In the genomic region with DNA sequence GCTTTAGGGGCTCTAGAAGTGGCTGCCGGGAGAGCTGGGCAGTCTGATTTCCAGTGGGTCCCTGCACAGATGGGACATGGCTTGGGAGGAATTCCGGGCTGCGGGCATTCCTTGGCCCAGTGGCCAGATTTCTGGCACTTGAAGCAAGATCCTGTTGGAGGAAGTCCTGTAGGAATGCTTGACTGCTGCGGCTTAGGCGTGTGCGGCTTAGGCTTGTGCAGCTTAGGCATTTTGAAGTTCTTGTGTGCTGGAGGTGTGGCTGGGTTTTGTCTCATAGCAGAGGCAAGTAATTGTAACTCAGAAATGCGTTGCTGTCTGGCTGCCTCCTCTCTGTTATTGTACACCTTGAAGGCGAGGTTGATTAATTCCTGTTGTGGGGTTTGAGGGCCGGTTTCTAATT, we compare ENCODE assay signal across 8 cellular contexts.
DNase-seq lines count a peak whose midpoint lies in the region; ATAC-seq and TF ChIP-seq lines count a peak whose summit lies in the region.
"Not testable (repeated sequence)": the region's sequence is repeated elsewhere in the genome, so short reads cannot be mapped to it uniquely, and the experiment has no call there.

No MANE protein-coding gene starts in this region.

- not testable (repeated sequence) for ATAC-seq in GM23338

- not testable (repeated sequence) for H3K36me3 ChIP-seq in GM23338 (ENCODE audit: insufficient read depth); esophagus (ENCODE audit: control insufficient read depth in 2 of 2, insufficient read depth in 2 of 2, low read length in 1 of 2); mesendoderm (ENCODE audit: control insufficient read depth, insufficient read depth, low read length); trophoblast cell (ENCODE audit: control insufficient read depth in 1 of 2, insufficient read depth in 2 of 2, low read length in 2 of 2)

- H4K20me1 ChIP-seq in GM23338 (replicated peaks; ENCODE audit: insufficient read depth): not testable (repeated sequence)

- H3K4me1 Mint-ChIP-seq in GM23338 (peaks cover 12% of the 10 kb centered on the region), nephron progenitor cell (peaks cover 15% of the 10 kb centered on the region), type B pancreatic cell (ENCODE audit: unreplicated experiment) (peaks cover 19% of the 10 kb centered on the region)

- not testable (repeated sequence) for DNase-seq in GM23338 (ENCODE audit: low spot score); mesendoderm; nephron progenitor cell; type B pancreatic cell (ENCODE audit: extremely low spot score, unreplicated experiment)
- DNase-seq in NCI-H82 treated with DMSO at 0.1 percent for 48 hours (lab: John Stamatoyannopoulos, UW; ENCODE audit: unreplicated experiment): peak; percentile 61
- DNase-seq in myocyte (ENCODE audit: low read depth): peak; percentile 7
- peak; percentile 20 to 35 for DNase-seq in trophoblast cell

- not testable (repeated sequence) for H3K14ac ChIP-seq in trophoblast cell (ENCODE audit: low read length)

- H3K9me3 Mint-ChIP-seq in GM23338, nephron progenitor cell, type B pancreatic cell: not testable (repeated sequence)

- peak overlapping the region; percentile 62 for H2BK5ac ChIP-seq in mesendoderm (ENCODE audit: low read length)
- H2BK5ac ChIP-seq in trophoblast cell (ENCODE audit: low read depth, low read length, poor library complexity): not testable (repeated sequence)

- not testable (repeated sequence) for H3K36me3 Mint-ChIP-seq in GM23338 (ENCODE audit: low read depth); nephron progenitor cell (ENCODE audit: low read depth); type B pancreatic cell

- H2BK120ac ChIP-seq in mesendoderm (ENCODE audit: low read depth, low read length); trophoblast cell (ENCODE audit: insufficient read depth, low read length, poor library complexity): not testable (repeated sequence)

- H3K9me3 ChIP-seq in esophagus (ENCODE audit: control insufficient read depth in 2 of 2, insufficient read depth in 1 of 2, low read depth in 1 of 2, low read length in 1 of 2); trophoblast cell (ENCODE audit: insufficient read depth, low read depth, low read length): not testable (repeated sequence)

- not testable (repeated sequence) for H2BK15ac ChIP-seq in mesendoderm (replicated peaks; ENCODE audit: low read depth)

- H3K27me3 ChIP-seq in GM23338 (ENCODE audit: insufficient read depth); esophagus (ENCODE audit: control insufficient read depth in 1 of 2, insufficient read depth in 2 of 2, low read length in 2 of 2); mesendoderm (ENCODE audit: insufficient read depth, low read length, poor library complexity); trophoblast cell (ENCODE audit: insufficient read depth, low read length): not testable (repeated sequence)

- not testable (repeated sequence) for H3K79me2 ChIP-seq in GM23338 (replicated peaks; ENCODE audit: insufficient read depth); mesendoderm (ENCODE audit: control insufficient read depth, insufficient read depth, low read length); trophoblast cell (ENCODE audit: control insufficient read depth, insufficient read depth, low read length, poor library complexity)

- peak overlapping the region; percentile 18; the same call in 1 of the 2 replicates for H2AFZ ChIP-seq in GM23338
- H2AFZ ChIP-seq in trophoblast cell (ENCODE audit: insufficient read depth, low read length, poor library complexity): not testable (repeated sequence)

- not testable (repeated sequence) for H2BK12ac ChIP-seq in trophoblast cell (ENCODE audit: low read length)

- H3K4me2 ChIP-seq in GM23338; mesendoderm (ENCODE audit: low read length); trophoblast cell (ENCODE audit: low read length): not testable (repeated sequence)

- WGBS in esophagus, 2 donors: 44 to 45% methylated on average over 9 of the region's 9 CpGs
- WGBS in mesendoderm (ENCODE audit: extremely low coverage, insufficient coverage, low lambda C conversion rate): no CpG with 5 or more reads among the region's 9 CpGs
- WGBS in trophoblast cell (ENCODE audit: extremely low coverage, insufficient coverage, insufficient read length): no CpG with 5 or more reads among the region's 9 CpGs

- H3K4me1 ChIP-seq in GM23338 (ENCODE audit: insufficient read depth): peaks cover 11% of the 10 kb centered on the region
- H3K4me1 ChIP-seq in esophagus (ENCODE audit: control insufficient read depth in 2 of 2, insufficient read depth in 2 of 2, low read length in 1 of 2); mesendoderm (ENCODE audit: control insufficient read depth, low read depth, low read length); trophoblast cell (ENCODE audit: control insufficient read depth in 1 of 2, insufficient read depth in 2 of 2, low read length in 2 of 2): not testable (repeated sequence)

- peak overlapping the region; percentile 95 for H3K18ac ChIP-seq in mesendoderm (ENCODE audit: low read length)
- H3K18ac ChIP-seq in trophoblast cell (ENCODE audit: low read length): not testable (repeated sequence)

- H3K9ac ChIP-seq in mesendoderm (ENCODE audit: low read length); trophoblast cell (ENCODE audit: low read length): not testable (repeated sequence)

- H4K8ac ChIP-seq in mesendoderm (ENCODE audit: low read depth, low read length); trophoblast cell (ENCODE audit: low read depth, low read length): not testable (repeated sequence)

- not testable (repeated sequence) for H3K9me2 ChIP-seq in GM23338 (ENCODE audit: insufficient read depth)

- H3K4ac ChIP-seq in mesendoderm (ENCODE audit: low read depth, low read length): peak overlapping the region; percentile 37
- H3K4ac ChIP-seq in trophoblast cell (ENCODE audit: low read depth, low read length): not testable (repeated sequence)

- not testable (repeated sequence) for H3K27me3 Mint-ChIP-seq in GM23338 (ENCODE audit: insufficient read depth, low read depth, poor library complexity); nephron progenitor cell (ENCODE audit: low read depth, poor library complexity)
- peaks cover 18% of the 10 kb centered on the region for H3K27me3 Mint-ChIP-seq in type B pancreatic cell

- H3F3A ChIP-seq in GM23338 (replicated peaks; ENCODE audit: low read depth): not testable (repeated sequence)

- not testable (repeated sequence) for H4K5ac ChIP-seq in mesendoderm (ENCODE audit: low read length)

- H3K79me1 ChIP-seq in mesendoderm (ENCODE audit: low read length); trophoblast cell (ENCODE audit: low read length): not testable (repeated sequence)

- not testable (repeated sequence) for H2AK5ac ChIP-seq in mesendoderm (ENCODE audit: low read length); trophoblast cell (ENCODE audit: low read length)

- not testable (repeated sequence) for H3K4me3 Mint-ChIP-seq in GM23338, nephron progenitor cell
- H3K4me3 Mint-ChIP-seq in type B pancreatic cell: peak overlapping the region; percentile 16

- not testable (repeated sequence) for H3K27ac ChIP-seq in GM23338 (ENCODE audit: low read depth); trophoblast cell (ENCODE audit: low read depth, low read length)
- H3K27ac ChIP-seq in esophagus (ENCODE audit: low read depth in 2 of 2, low read length in 1 of 2): peak overlapping the region; percentile 83 to 87
- H3K27ac ChIP-seq in mesendoderm (ENCODE audit: low read depth, low read length): peak overlapping the region; percentile 71

- TF ChIP-seq CTCF in GM23338 (conservative IDR thresholded peaks at IDR 0.05; ENCODE audit: low read depth in 2 of 2); nephron progenitor cell (IDR thresholded peaks at IDR 0.05); type B pancreatic cell (conservative IDR thresholded peaks at IDR 0.05): not testable (repeated sequence)

- not testable (repeated sequence) for H3K27ac Mint-ChIP-seq in GM23338
- H3K27ac Mint-ChIP-seq in nephron progenitor cell: peak overlapping the region; percentile 60
- H3K27ac Mint-ChIP-seq in type B pancreatic cell: peak overlapping the region; percentile 73

- not testable (repeated sequence) for H4K12ac ChIP-seq in trophoblast cell (ENCODE audit: low read depth, low read length)

- not testable (repeated sequence) for H4K91ac ChIP-seq in trophoblast cell (ENCODE audit: low read depth, low read length)

- H3K23ac ChIP-seq in mesendoderm (ENCODE audit: low read length); trophoblast cell (ENCODE audit: low read length): not testable (repeated sequence)

- peak overlapping the region; percentile 65 for H3K56ac ChIP-seq in mesendoderm (ENCODE audit: low read length)

- not testable (repeated sequence) for H3K4me3 ChIP-seq in GM23338; mesendoderm (ENCODE audit: low read length); trophoblast cell (ENCODE audit: low read depth, low read length)
- H3K4me3 ChIP-seq in esophagus (ENCODE audit: low read depth in 1 of 2, low read length in 2 of 2): peak overlapping the region; percentile 23 to 41
